ENCODE assay signal across 1 cellular context in the genomic region with DNA sequence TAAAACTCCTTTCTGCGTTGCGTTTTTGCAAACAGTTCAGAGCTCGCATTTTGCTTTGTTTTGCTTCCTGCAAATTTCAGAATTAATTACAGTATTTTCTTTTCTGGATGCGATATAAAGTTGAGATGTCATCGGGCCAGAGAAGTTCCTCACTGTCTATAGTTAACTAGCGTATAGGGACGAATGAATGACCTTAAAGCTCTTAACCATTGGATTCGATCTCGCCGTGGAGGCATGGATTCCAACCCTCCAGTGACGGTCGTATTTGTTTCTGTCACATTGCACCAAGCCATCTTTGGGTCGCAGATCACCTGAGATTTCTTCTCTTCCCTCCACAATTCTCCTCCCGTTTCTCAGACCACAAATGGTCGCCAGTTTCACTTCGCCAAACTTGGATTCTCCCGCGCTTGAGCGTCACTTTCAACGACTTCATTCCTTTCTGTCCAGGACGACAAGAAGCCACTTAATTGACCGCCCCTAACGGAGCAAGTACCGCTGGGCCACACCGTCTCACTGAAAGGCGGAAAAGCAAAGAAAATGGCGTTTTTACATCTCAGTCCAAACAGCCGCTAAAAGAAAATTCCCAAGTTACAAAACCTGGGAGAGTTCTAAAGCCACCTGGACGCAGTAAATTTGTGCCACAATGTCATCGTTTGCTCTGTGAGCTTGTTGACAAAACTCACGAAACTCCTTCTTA.
TF ChIP-seq lines count a peak whose summit lies in the region.

No MANE protein-coding gene starts in this region.

TF ChIP-seq in H1, 55 proteins besides CTCF, POLR2A, EP300 and RAD21:
- no peak for TF ChIP-seq TBP (IDR thresholded peaks at IDR 0.05; ENCODE audit: low read depth, low read length)
- no peak for TF ChIP-seq BCL11A (IDR thresholded peaks at IDR 0.05; ENCODE audit: low read depth in 2 of 2, low read length in 2 of 2)
- TF ChIP-seq YY1 (IDR thresholded peaks at IDR 0.05; ENCODE audit: low read depth, low read length): peak; percentile 60; the same call in 1 of the 2 replicates
- peak; percentile 30 for TF ChIP-seq KDM4A (IDR thresholded peaks at IDR 0.05; ENCODE audit: low read depth, low read length, severe bottlenecking)
- no peak for TF ChIP-seq CTBP2 (IDR thresholded peaks at IDR 0.05; ENCODE audit: borderline replicate concordance, insufficient read depth, insufficient read length, low read length)
- TF ChIP-seq SUZ12 (IDR thresholded peaks at IDR 0.05; ENCODE audit: low read length): peak; percentile 36; the same call in 1 of the 2 replicates
- TF ChIP-seq RBBP5 (IDR thresholded peaks at IDR 0.05; ENCODE audit: borderline replicate concordance, low read depth, low read length): no peak
- no peak for TF ChIP-seq CHD1 (IDR thresholded peaks at IDR 0.05; ENCODE audit: low read depth, low read length)
